Comparison of ENCODE assay signal across 13 cellular contexts in the genomic region with DNA sequence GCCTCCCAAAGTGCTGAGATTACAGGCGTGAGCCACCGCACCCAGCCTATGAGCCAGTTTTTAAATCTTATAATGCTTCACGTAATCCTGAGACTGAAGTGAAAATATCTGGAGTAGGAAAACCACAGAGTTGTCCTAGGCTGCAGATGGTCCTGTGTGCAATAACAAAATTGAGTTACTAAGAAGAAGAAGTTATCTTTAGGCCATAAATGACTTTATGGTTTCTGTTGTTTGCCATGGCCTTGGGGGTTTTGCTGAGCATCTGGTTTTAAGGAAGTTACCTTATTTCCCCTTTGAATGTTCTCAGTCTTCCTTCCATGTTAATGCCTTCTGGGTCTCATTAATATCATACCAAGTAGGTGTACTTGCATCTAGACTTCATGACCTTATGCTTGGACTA. TPM values are rescaled to one million over a fixed set of nuclear protein-coding genes. Genes with fewer than 3 reads are reported as not detected.
DNase-seq lines count a peak whose midpoint lies in the region; ATAC-seq lines count a peak whose summit lies in the region.
"Had no signal": no experiment of that assay in that cellular context is flagged by ENCODE, and none has a peak within 500 bp of the region (broad histone marks: within the 10 kb centered on the region; RNA-seq: fewer than 3 reads in every experiment).

No MANE protein-coding gene starts in this region.

- no peaks in the 10 kb centered on the region for H3K9me3 Mint-ChIP-seq in naive B cell
- H3K9me3 Mint-ChIP-seq: HFFc6, mesothelial cell of epicardium had no signal

- DNase-seq in CD1c-positive myeloid dendritic cell (ENCODE audit: extremely low spot score) (peak; percentile 74), SKM-1 treated with dmso at 0.1 percent for 144 hours (lab: John Stamatoyannopoulos, UW; ENCODE audit: unreplicated experiment) (peak; percentile 96), naive B cell (peak; percentile 18), NCI-H2029 treated with DMSO at 0.1 percent for 48 hours (lab: John Stamatoyannopoulos, UW) (no peak), left cardiac atrium (no peak)
- DNase-seq in activated CD8-positive, alpha-beta memory T cell treated with anti-CD3 and anti-CD28 coated beads, Interleukin-2, amount 50 U/mL, for 48 hours, result no peak
- DNase-seq: colonic mucosa, HFFc6, PC-9 had no signal

- peak overlapping the region; percentile 56 to 92 (median 74) for H3K27ac Mint-ChIP-seq in naive B cell
- H3K27ac Mint-ChIP-seq: HFFc6, progenitor cell of endocrine pancreas had no signal

- peak; percentile 43 for ATAC-seq in HG02759 (IDR thresholded peaks at IDR 0.05; ENCODE audit: unreplicated experiment)
- ATAC-seq in naive B cell (ENCODE audit: low read depth in 2 of 2), result peak; percentile 81 to 89
- ATAC-seq in HG03460 (IDR thresholded peaks at IDR 0.05; ENCODE audit: unreplicated experiment), result no peak
- no peak for ATAC-seq in left cardiac atrium

- intact Hi-C loops in left cardiac atrium (cut with DNase I), result no loop called here

- H3K4me3 Mint-ChIP-seq in naive B cell, result peak overlapping the region in 3 of 8 donors; percentile 3 to 45 (median 16)
- H3K4me3 Mint-ChIP-seq: HFFc6, mesothelial cell of epicardium had no signal

- peaks cover 12 to 45% (median 25%) of the 10 kb centered on the region in 3 donors for H3K4me1 Mint-ChIP-seq in naive B cell

- H3K27me3 Mint-ChIP-seq in naive B cell, result no peaks in the 10 kb centered on the region
- H3K27me3 Mint-ChIP-seq: progenitor cell of endocrine pancreas had no signal

- H3K36me3 Mint-ChIP-seq in naive B cell, result peaks cover 7 to 11% of the 10 kb centered on the region in 2 donors

RNA-seq across cellular contexts. Expression of gene NMT1, which starts 16.5 kb away (rescaled TPM):
- polyA plus RNA-seq in naive B cell (ENCODE audit: low read depth in 6 of 6), result 10 to 100 TPM; 29.2 to 98.6 (median 55.5) TPM
- total RNA-seq in left cardiac atrium, result 10 to 100 TPM; 66.6 to 92.4 TPM

RNA-seq across cellular contexts. Expression of gene DCAKD, which starts 26.2 kb away (rescaled TPM):
- 10 to 100 TPM in 4 of 6 donors, 1 to 10 TPM in 2; 3.1 to 15.5 (median 11.1) TPM for polyA plus RNA-seq in naive B cell (ENCODE audit: low read depth in 6 of 6)
- 10 to 100 TPM; 30.9 to 33.2 TPM for total RNA-seq in left cardiac atrium

RNA-seq across cellular contexts. Expression of gene PLCD3, which starts 54.7 kb away (rescaled TPM):
- not detected for polyA plus RNA-seq in naive B cell (ENCODE audit: low read depth in 6 of 6)
- total RNA-seq in left cardiac atrium, result 100 to 1,000 TPM in 1 of 2 donors, 10 to 100 TPM in 1; 92.1 to 132 TPM

RNA-seq across cellular contexts. Expression of gene ACBD4, which starts 57.8 kb away (rescaled TPM):
- polyA plus RNA-seq in naive B cell (ENCODE audit: low read depth in 6 of 6), result 10 to 100 TPM; 15.4 to 27.1 (median 20.4) TPM
- 1 to 10 TPM; 8.4 to 8.7 TPM for total RNA-seq in left cardiac atrium

Comparison
In these comparisons a context has a peak if more than half of its experiments do, and no peak if none do; other contexts are left out.
1. DNase-seq: peak in CD1c-positive myeloid dendritic cell (single experiment), SKM-1 treated with dmso at 0.1 percent for 144 hours (single experiment) and naive B cell (single experiment); none in activated CD8-positive, alpha-beta memory T cell treated with anti-CD3 and anti-CD28 coated beads, Interleukin-2, amount 50 U/mL, for 48 hours (single experiment), NCI-H2029 treated with DMSO at 0.1 percent for 48 hours (single experiment) and left cardiac atrium (single experiment).
2. ATAC-seq: peak in HG02759 (single experiment) and naive B cell (2 of 2); none in HG03460 (single experiment) and left cardiac atrium (0 of 2).